In the genomic region with DNA sequence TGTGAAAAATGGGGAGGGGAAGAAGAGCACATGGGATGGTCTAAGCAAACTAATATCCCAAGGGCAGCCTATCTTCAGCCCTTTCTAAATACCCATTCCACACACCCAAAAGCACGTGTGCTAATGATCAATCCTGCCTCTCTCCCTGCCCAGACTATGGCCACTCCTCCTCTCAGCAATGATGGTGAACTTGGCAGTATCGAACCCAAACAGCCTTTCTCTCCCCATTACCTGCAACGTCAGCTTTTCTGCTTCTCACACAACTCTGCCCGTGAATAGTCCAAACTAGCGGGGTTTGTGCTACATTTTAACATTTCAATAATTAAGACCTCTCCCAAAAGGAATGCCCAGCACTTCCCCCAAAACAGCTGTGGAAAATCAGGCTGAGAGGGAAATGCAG, we compare ENCODE assay signal across 1 cellular context.
TF ChIP-seq lines count a peak whose summit lies in the region.

No MANE protein-coding gene starts in this region.

TF ChIP-seq in K562, 482 proteins besides CTCF, POLR2A, EP300 and RAD21:
- TF ChIP-seq, protein P1, sequence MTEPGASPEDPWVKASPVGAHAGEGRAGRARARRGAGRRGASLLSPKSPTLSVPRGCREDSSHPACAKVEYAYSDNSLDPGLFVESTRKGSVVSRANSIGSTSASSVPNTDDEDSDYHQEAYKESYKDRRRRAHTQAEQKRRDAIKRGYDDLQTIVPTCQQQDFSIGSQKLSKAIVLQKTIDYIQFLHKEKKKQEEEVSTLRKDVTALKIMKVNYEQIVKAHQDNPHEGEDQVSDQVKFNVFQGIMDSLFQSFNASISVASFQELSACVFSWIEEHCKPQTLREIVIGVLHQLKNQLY (CRISPR knock-in tag; conservative IDR thresholded peaks at IDR 0.05), result no peak
- TF ChIP-seq MAFF (IDR thresholded peaks at IDR 0.05; ENCODE audit: low read length) (0 out of 2 replicates have a peak, but pooled peaks have one; percentile 11), MAFK (IDR thresholded peaks at IDR 0.05; ENCODE audit: low read length) (0 out of 2 replicates have a peak, but pooled peaks have one; percentile 16), ZNF316 (IDR thresholded peaks at IDR 0.05) (peak; percentile 67)
